In genomic region chr2:134137182-134137595, GRCh38 we compare ENCODE assay signal across 8 cellular contexts.
A peak's percentile ranks its signal among the peaks of the same experiment; 100 is the strongest.
DNase-seq lines count a peak whose midpoint lies in the region; ATAC-seq and TF ChIP-seq lines count a peak whose summit lies in the region.

No MANE protein-coding gene starts in this region.

- H3K36me3 ChIP-seq in body of pancreas (replicated peaks in 1 of 2; ENCODE audit: insufficient read depth in 1 of 2, low read depth in 2 of 2) (no peaks in the 10 kb centered on the region), lower lobe of right lung (no peaks in the 10 kb centered on the region), Caco-2 (ENCODE audit: control insufficient read depth, insufficient read depth, low read length) (no peaks in the 10 kb centered on the region)

- BruUV-seq in Caco-2 (replicated peaks; lab: Mats Ljungman, UMichigan), result no TSS peak

- H3K9me3 ChIP-seq in body of pancreas (no peaks in the 10 kb centered on the region), lower lobe of right lung (no peaks in the 10 kb centered on the region), Caco-2 (no peaks in the 10 kb centered on the region)

- CTCF ChIA-PET in Caco-2 (lab: Charles Lee), result no interaction called here

- H3K27ac Mint-ChIP-seq in IgD-negative memory B cell (peak overlapping the region; percentile 13 to 93 (median 81)), Caco-2 (ENCODE audit: unreplicated experiment) (no peak overlapping the region)

- H3K27me3 Mint-ChIP-seq in IgD-negative memory B cell (no peaks in the 10 kb centered on the region), Caco-2 (ENCODE audit: insufficient read depth, unreplicated experiment) (no peaks in the 10 kb centered on the region)

- peaks cover 43 to 71% (median 67%) of the 10 kb centered on the region in 3 donors for H3K4me1 Mint-ChIP-seq in IgD-negative memory B cell
- peaks cover 22% of the 10 kb centered on the region for H3K4me1 Mint-ChIP-seq in Caco-2 (ENCODE audit: low read depth, unreplicated experiment)

- H3K27ac ChIP-seq in body of pancreas (peak overlapping the region; percentile 39 to 81 (median 68)), lower lobe of right lung (peak overlapping the region; percentile 61)

- H3K36me3 Mint-ChIP-seq in IgD-negative memory B cell (peaks cover 5% of the 10 kb centered on the region), Caco-2 (ENCODE audit: insufficient read depth, unreplicated experiment) (peaks cover 3% of the 10 kb centered on the region)

- H3K4me1 ChIP-seq in body of pancreas (peaks cover 73% of the 10 kb centered on the region), lower lobe of right lung (peaks cover 62% of the 10 kb centered on the region), Caco-2 (peaks cover 19% of the 10 kb centered on the region)

- WGBS in body of pancreas, 2 donors, result 19 to 33% methylated on average over 3 to 5 of the region's 5 CpGs

- no peak overlapping the region for H3K4me3 ChIP-seq in body of pancreas
- H3K4me3 ChIP-seq in lower lobe of right lung, result peak overlapping the region; percentile 34
- H3K4me3 ChIP-seq in Caco-2 (ENCODE audit: low read depth, low read length), result no peak overlapping the region

- POLR2A ChIA-PET in Caco-2 (lab: Charles Lee), result no interaction called here

- intact Hi-C loops in body of pancreas (cut with DNase I), result no loop called here
- intact Hi-C loops in lower lobe of right lung (cut with DNase I), result no loop called here
- intact Hi-C loops in Caco-2 (cut with micrococcal nuclease; ENCODE audit: unreplicated experiment), result no loop called here

- H3K4me3 Mint-ChIP-seq in IgD-negative memory B cell (peak overlapping the region in 3 of 4 donors; percentile 5 to 87 (median 75)), Caco-2 (ENCODE audit: unreplicated experiment) (no peak overlapping the region)

- no peaks in the 10 kb centered on the region for H3K27me3 ChIP-seq in body of pancreas
- H3K27me3 ChIP-seq in lower lobe of right lung (ENCODE audit: low read depth), result no peaks in the 10 kb centered on the region
- H3K27me3 ChIP-seq in Caco-2 (replicated peaks; ENCODE audit: control insufficient read depth, insufficient read depth, low read length), result no peaks in the 10 kb centered on the region

- H3K9me3 Mint-ChIP-seq in IgD-negative memory B cell (no peaks in the 10 kb centered on the region), Caco-2 (ENCODE audit: unreplicated experiment) (no peaks in the 10 kb centered on the region)

- TF ChIP-seq CTCF in body of pancreas (IDR thresholded peaks at IDR 0.05) (no peak), lower lobe of right lung (IDR thresholded peaks at IDR 0.05) (no peak), Caco-2 (IDR thresholded peaks at IDR 0.05; ENCODE audit: insufficient read depth in 1 of 2, low read depth in 1 of 2, low read length in 1 of 2, severe bottlenecking in 1 of 2, unreplicated experiment in 1 of 2) (no peak)

- peak; percentile 68 for ATAC-seq in body of pancreas
- peak; percentile 92 to 94 for ATAC-seq in lower lobe of right lung
- no peak for ATAC-seq in GM18517 (IDR thresholded peaks at IDR 0.05; ENCODE audit: unreplicated experiment)
- no peak for ATAC-seq in HG02981 (IDR thresholded peaks at IDR 0.05; ENCODE audit: unreplicated experiment)

- peak in 1 of 3 donors; percentile 23 for TF ChIP-seq POLR2A in body of pancreas (IDR thresholded peaks at IDR 0.05)

- DNase-seq in AML-193 (lab: John Stamatoyannopoulos, UW), result peak; percentile 30 to 51
- peak; percentile 51 to 74 (median 56) for DNase-seq in body of pancreas
- DNase-seq in lower lobe of right lung, result peak; percentile 62
- no peak for DNase-seq in H4 (ENCODE audit: low spot score)
- no peak for DNase-seq in Caco-2

Comparison
In these comparisons a context has a peak if more than half of its experiments do, and no peak if none do; other contexts are left out.
1. DNase-seq: peak in AML-193 (2 of 2), body of pancreas (4 of 4) and lower lobe of right lung (single experiment); none in H4 (single experiment) and Caco-2 (0 of 2).
2. ATAC-seq: peak in body of pancreas (single experiment) and lower lobe of right lung (2 of 2); none in GM18517 (single experiment) and HG02981 (single experiment).